Comparison of ENCODE assay signal across 8 cellular contexts in genomic region chr15:64460206-64460736, GRCh38. TPM values are rescaled to one million over a fixed set of nuclear protein-coding genes. Genes with fewer than 3 reads are reported as not detected.
A peak's percentile ranks its signal among the peaks of the same experiment; 100 is the strongest.
DNase-seq lines count a peak whose midpoint lies in the region; ATAC-seq and FAIRE-seq lines count a peak whose summit lies in the region.

Gene ZNF609 (plus strand): TSS chr15:64460578. CDS start chr15:64499420, 38,842 bp downstream.

- H2AFZ ChIP-seq in neuron (ENCODE audit: low read depth, low read length): peak within 1 kb of the TSS; percentile 4

- peaks cover 56% of the 10 kb centered on the region for H3K4me1 ChIP-seq in neuron (ENCODE audit: insufficient read depth, low read length)
- peaks cover 41% of the 10 kb centered on the region for H3K4me1 ChIP-seq in stomach smooth muscle (ENCODE audit: control insufficient read depth, insufficient read depth, low read length)

- H3K9me3 ChIP-seq in MG63 (no peaks in the 10 kb centered on the region), SK-N-MC (ENCODE audit: low read depth, low read length) (no peaks in the 10 kb centered on the region), neuron (ENCODE audit: low read length) (no peaks in the 10 kb centered on the region), stomach smooth muscle (ENCODE audit: control insufficient read depth in 2 of 2, low read length in 2 of 2) (no peaks in the 10 kb centered on the region)

- intact Hi-C loops in activated naive CD4-positive, alpha-beta T cell treated with anti-CD3 and anti-CD28 coated beads for 36 hours (cut with micrococcal nuclease): loop anchor here (2.0 to 5.0 kb wide), 5 partner anchors 29 to 297 kb away; partner anchors contain the start of genes PPIB and TRIP4

- in situ Hi-C loops in Caki2 (cut with HindIII; ENCODE audit: low pct_unique_long_range_greater_than_20kb, low sequenced_read_pairs): no loop called here

- H3K9ac ChIP-seq in SK-N-MC (ENCODE audit: insufficient read length): peak within 1 kb of the TSS; percentile 13
- peak within 1 kb of the TSS; percentile 67 to 71 for H3K9ac ChIP-seq in stomach smooth muscle (ENCODE audit: low read length in 2 of 2)

- no peaks in the 10 kb centered on the region for H3K9me3 Mint-ChIP-seq in activated naive CD4-positive, alpha-beta T cell treated with anti-CD3 and anti-CD28 coated beads for 36 hours

- H3K27me3 ChIP-seq in MG63: no peaks in the 10 kb centered on the region
- no peaks in the 10 kb centered on the region for H3K27me3 ChIP-seq in neuron (ENCODE audit: insufficient read depth, low read length)
- H3K27me3 ChIP-seq in stomach smooth muscle (ENCODE audit: control insufficient read depth in 1 of 2, insufficient read depth in 2 of 2, low read length in 2 of 2): no peaks in the 10 kb centered on the region

- peak within 1 kb of the TSS; percentile 85 for H3K4me3 Mint-ChIP-seq in activated naive CD4-positive, alpha-beta T cell treated with anti-CD3 and anti-CD28 coated beads for 36 hours

- H3K36me3 Mint-ChIP-seq in activated naive CD4-positive, alpha-beta T cell treated with anti-CD3 and anti-CD28 coated beads for 36 hours (ENCODE audit: low read depth): peaks cover 3% of the 10 kb centered on the region

- CTCF ChIA-PET in activated naive CD4-positive, alpha-beta T cell treated with anti-CD3 and anti-CD28 coated beads for 36 hours (lab: Charles Lee): interaction anchor here (0.7 to 2.0 kb wide), 7 partner anchors 23 to 220 kb away, joined by 3 to 6 read pairs (median 4); partner anchors contain the start of gene TRIP4

- ATAC-seq in GM21576 (IDR thresholded peaks at IDR 0.05; ENCODE audit: unreplicated experiment): peak; percentile 55

- peak within 1 kb of the TSS; percentile 82 for H3K27ac Mint-ChIP-seq in activated naive CD4-positive, alpha-beta T cell treated with anti-CD3 and anti-CD28 coated beads for 36 hours

- peaks cover 77% of the 10 kb centered on the region for H3K4me1 Mint-ChIP-seq in activated naive CD4-positive, alpha-beta T cell treated with anti-CD3 and anti-CD28 coated beads for 36 hours (ENCODE audit: low read depth)

- H3K27ac ChIP-seq in SK-N-MC (no peak within 1 kb of the TSS), stomach smooth muscle (ENCODE audit: low read length) (peak within 1 kb of the TSS; percentile 73)

- H3K27me3 Mint-ChIP-seq in activated naive CD4-positive, alpha-beta T cell treated with anti-CD3 and anti-CD28 coated beads for 36 hours (ENCODE audit: low read depth): no peaks in the 10 kb centered on the region

- FAIRE-seq in frontal cortex (lab: Jason Lieb, UNC): no peak

- peak; percentile 87 for DNase-seq in Caki2 (ENCODE audit: low read depth)
- peak; percentile 95 for DNase-seq in MG63
- peak; percentile 72 for DNase-seq in SK-N-MC (ENCODE audit: low read depth, low spot score)
- peak; percentile 94 for DNase-seq in activated naive CD4-positive, alpha-beta T cell treated with anti-CD3 and anti-CD28 coated beads for 36 hours
- peak; percentile 88 for DNase-seq in frontal cortex (ENCODE audit: low spot score in 2 of 2)

- H3K36me3 ChIP-seq in MG63 (peaks cover 6% of the 10 kb centered on the region), SK-N-MC (ENCODE audit: insufficient read depth, low read length) (no peaks in the 10 kb centered on the region; the same call in 1 of the 2 replicates), neuron (ENCODE audit: insufficient read depth, low read length) (peaks cover 3% of the 10 kb centered on the region), stomach smooth muscle (ENCODE audit: control insufficient read depth in 2 of 2, insufficient read depth in 2 of 2, low read length in 2 of 2) (no peaks in the 10 kb centered on the region)

- peak within 1 kb of the TSS; percentile 56 for H3K4me3 ChIP-seq in MG63
- peak within 1 kb of the TSS; percentile 82 for H3K4me3 ChIP-seq in SK-N-MC
- H3K4me3 ChIP-seq in neuron (ENCODE audit: low read length): peak within 1 kb of the TSS; percentile 90
- peak within 1 kb of the TSS; percentile 82 to 84 for H3K4me3 ChIP-seq in stomach smooth muscle (ENCODE audit: low read length in 2 of 2)

RNA-seq across cellular contexts. Expression of gene ZNF609, which starts in this region (rescaled TPM):
- total RNA-seq in Caki2 (2014; rRNA removed; shearing (Covaris generic); ENCODE audit: low replicate concordance): 7.5 and 20.0 TPM in 2 replicates
- total RNA-seq in MG63 (2014; rRNA removed; shearing (Covaris generic); ENCODE audit: low replicate concordance): 6.2 and 7.1 TPM in 2 replicates
- total RNA-seq in activated naive CD4-positive, alpha-beta T cell treated with anti-CD3 and anti-CD28 coated beads for 36 hours: 10 to 100 TPM; 39.5 to 40.4 TPM
- 26.9 TPM for total RNA-seq in frontal cortex
